Comparison of ENCODE assay signal across 16 cellular contexts in the genomic region with DNA sequence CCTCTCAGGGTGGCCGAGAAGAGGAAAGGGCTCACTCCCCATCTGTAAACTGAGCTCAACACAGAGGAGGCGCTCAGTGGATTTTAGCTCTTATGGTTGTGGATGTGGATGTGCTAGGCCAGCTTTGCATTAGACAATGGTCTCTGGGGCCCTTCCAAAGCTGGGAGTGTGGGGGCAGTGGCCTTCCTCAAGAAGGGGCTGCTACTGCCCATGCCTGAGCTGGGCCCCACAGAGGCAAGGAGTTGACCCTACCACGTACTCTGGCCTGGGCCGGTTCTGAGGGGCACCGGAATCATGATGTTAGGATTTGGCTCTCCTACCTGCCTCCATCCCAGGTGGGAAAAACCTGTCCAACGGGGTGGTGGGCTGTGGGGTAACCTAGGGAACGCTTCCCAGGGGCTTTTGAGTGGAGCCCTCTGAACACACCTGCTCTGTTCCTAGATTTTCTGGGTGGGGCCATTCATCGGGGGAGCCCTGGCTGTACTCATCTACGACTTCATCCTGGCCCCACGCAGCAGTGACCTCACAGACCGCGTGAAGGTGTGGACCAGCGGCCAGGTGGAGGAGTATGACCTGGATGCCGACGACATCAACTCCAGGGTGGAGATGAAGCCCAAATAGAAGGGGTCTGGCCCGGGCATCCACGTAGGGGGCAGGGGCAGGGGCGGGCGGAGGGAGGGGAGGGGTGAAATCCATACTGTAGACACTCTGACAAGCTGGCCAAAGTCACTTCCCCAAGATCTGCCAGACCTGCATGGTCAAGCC. TPM values are rescaled to one million over a fixed set of nuclear protein-coding genes. Genes with fewer than 3 reads are reported as not detected.
A peak's percentile ranks its signal among the peaks of the same experiment; 100 is the strongest.
DNase-seq lines count a peak whose midpoint lies in the region; ATAC-seq and TF ChIP-seq lines count a peak whose summit lies in the region.
"Had no signal": no experiment of that assay in that cellular context is flagged by ENCODE, and none has a peak within 500 bp of the region (broad histone marks: within the 10 kb centered on the region; RNA-seq: fewer than 3 reads in every experiment).

No MANE protein-coding gene starts in this region.

- intact Hi-C loops in cardiac septum (cut with DNase I) (no loop called here), ovary (cut with DNase I) (no loop called here), A673 (cut with micrococcal nuclease; ENCODE audit: unreplicated experiment) (no loop called here)

- H3K27ac ChIP-seq in RWPE2 (ENCODE audit: poor library complexity, severe bottlenecking) (no peak overlapping the region), ovary (no peak overlapping the region), A673 (ENCODE audit: low read depth, low read length, poor library complexity, severe bottlenecking) (no peak overlapping the region)
- H3K27ac ChIP-seq: prostate gland had no signal

- no peak for TF ChIP-seq POLR2A in ovary (IDR thresholded peaks at IDR 0.05)

- H3K27me3 ChIP-seq in BE2C: no peaks in the 10 kb centered on the region
- no peaks in the 10 kb centered on the region for H3K27me3 ChIP-seq in RWPE2 (ENCODE audit: insufficient read depth, poor library complexity, severe bottlenecking)
- H3K27me3 ChIP-seq in ovary: no peaks in the 10 kb centered on the region
- no peaks in the 10 kb centered on the region for H3K27me3 ChIP-seq in A673 (replicated peaks; ENCODE audit: insufficient read depth, low read depth, low read length, poor library complexity)

- H3K36me3 ChIP-seq in BE2C (no peaks in the 10 kb centered on the region), RWPE2 (ENCODE audit: low read depth) (no peaks in the 10 kb centered on the region), ovary (no peaks in the 10 kb centered on the region), A673 (ENCODE audit: insufficient read depth, low read length, poor library complexity, severe bottlenecking) (no peaks in the 10 kb centered on the region)
- H3K36me3 ChIP-seq: prostate gland had no signal

- no peak for TF ChIP-seq CTCF in BE2C (IDR thresholded peaks at IDR 0.05; ENCODE audit: low read depth, low read length)
- no peak for TF ChIP-seq CTCF in RWPE2 (IDR thresholded peaks at IDR 0.05; ENCODE audit: poor library complexity, severe bottlenecking)
- TF ChIP-seq CTCF in ovary (IDR thresholded peaks at IDR 0.05): no peak
- no peak for TF ChIP-seq CTCF in A673 (conservative IDR thresholded peaks at IDR 0.05; ENCODE audit: low read depth, low read length)

- POLR2A ChIA-PET in A673 (lab: Charles Lee; ENCODE audit: low non-redundant PET): interaction anchor here (0.6 kb wide), 1 partner anchor 201 kb away, joined by 5 read pairs; no protein-coding TSS in a partner anchor

- no TSS peak for BruUV-seq in A673 (replicated peaks; lab: Mats Ljungman, UMichigan)

- peaks cover 11% of the 10 kb centered on the region for H3K4me1 ChIP-seq in BE2C
- H3K4me1 ChIP-seq in RWPE2 (ENCODE audit: insufficient read depth, poor library complexity, severe bottlenecking): peaks cover 6% of the 10 kb centered on the region
- no peaks in the 10 kb centered on the region for H3K4me1 ChIP-seq in ovary (ENCODE audit: insufficient read depth)
- H3K4me1 ChIP-seq in A673 (ENCODE audit: insufficient read depth, low read length, poor library complexity, severe bottlenecking): no peaks in the 10 kb centered on the region
- H3K4me1 ChIP-seq: prostate gland had no signal

- DNase-seq in BE2C (peak; percentile 8), RWPE2 (ENCODE audit: low spot score) (peak; percentile 40), cardiac septum (ENCODE audit: low spot score) (peak; percentile 72), ovary (peak; percentile 2 to 16 (median 6)), kidney tubule cell (ENCODE audit: low spot score) (no peak), A673 (ENCODE audit: low spot score) (no peak), kidney glomerular epithelial cell (lab: John Stamatoyannopoulos, UW) (no peak)
- DNase-seq: NCI-H510A, RPMI8226, T1000 had no signal

- TF ChIP-seq EP300 in ovary (IDR thresholded peaks at IDR 0.05): no peak

- CTCF ChIA-PET in A673 (lab: Charles Lee): interaction anchor here (1.2 kb wide), 1 partner anchor 15 kb away, joined by 4 read pairs; no protein-coding TSS in a partner anchor

- H3K4me3 ChIP-seq in BE2C (ENCODE audit: low read depth, low read length) (no peak overlapping the region), RWPE2 (ENCODE audit: severe bottlenecking) (no peak overlapping the region), ovary (no peak overlapping the region), A673 (ENCODE audit: low read depth, low read length, poor library complexity, severe bottlenecking) (no peak overlapping the region)
- H3K4me3 ChIP-seq: prostate gland had no signal

- ATAC-seq in RWPE2 (ENCODE audit: low read depth): no peak
- no peak for ATAC-seq in HG02973 (IDR thresholded peaks at IDR 0.05; ENCODE audit: unreplicated experiment)

- WGBS in ovary, 3 donors: 92 to 93% (median 93%) methylated on average over 19 of the region's 19 CpGs

- no peaks in the 10 kb centered on the region for H3K9me3 ChIP-seq in BE2C
- no peaks in the 10 kb centered on the region for H3K9me3 ChIP-seq in RWPE2 (ENCODE audit: severe bottlenecking)
- no peaks in the 10 kb centered on the region for H3K9me3 ChIP-seq in ovary
- no peaks in the 10 kb centered on the region for H3K9me3 ChIP-seq in A673 (ENCODE audit: low read depth, low read length, poor library complexity, severe bottlenecking)
- H3K9me3 ChIP-seq: prostate gland had no signal

RNA-seq across cellular contexts. Expression of gene AQP1, which starts 11.5 kb away (rescaled TPM):
- 6.1 TPM for polyA plus RNA-seq in BE2C (2012; ENCODE audit: insufficient read depth, insufficient read length, low read depth)
- total RNA-seq in cardiac septum (155 TPM), ovary (100 to 1,000 TPM in 1 of 7 donors, 10 to 100 TPM in 6; 10.2 to 114 (median 47.0) TPM), A673 (2021) (0.37 and 0.49 TPM in 2 replicates)
- polyA plus RNA-seq in ovary: 100 to 1,000 TPM in 1 of 2 donors, 10 to 100 TPM in 1; 91.0 to 151 TPM
- total RNA-seq: G401 had no signal

RNA-seq across cellular contexts. Expression of gene GHRHR, which starts 40.6 kb away (rescaled TPM):
- 0.97 TPM for polyA plus RNA-seq in BE2C (2012; ENCODE audit: insufficient read depth, insufficient read length, low read depth)
- not detected for total RNA-seq in cardiac septum
- not detected for total RNA-seq in ovary
- not detected for polyA plus RNA-seq in ovary
- total RNA-seq in A673 (2021): not detected in 2 replicates
- total RNA-seq: CD4-positive, alpha-beta T cell; G401; glomerular endothelial cell; lung microvascular endothelial cell had no signal

Comparison
In these comparisons a context has a peak if more than half of its experiments do, and no peak if none do; other contexts are left out.
1. DNase-seq: peak in BE2C (single experiment), RWPE2 (single experiment), cardiac septum (single experiment) and ovary (5 of 5); none in kidney tubule cell (single experiment), A673 (single experiment) and kidney glomerular epithelial cell (single experiment).